ENCODE assay signal across 13 cellular contexts in genomic region chr1:183882328-183883167, GRCh38.
A peak's percentile ranks its signal among the peaks of the same experiment; 100 is the strongest.
DNase-seq lines count a peak whose midpoint lies in the region; ATAC-seq and TF ChIP-seq lines count a peak whose summit lies in the region.
"Had no signal": no experiment of that assay in that cellular context is flagged by ENCODE, and none has a peak within 500 bp of the region (broad histone marks: within the 10 kb centered on the region; RNA-seq: fewer than 3 reads in every experiment).

No MANE protein-coding gene starts in this region.

- TF ChIP-seq POLR2A in body of pancreas (IDR thresholded peaks at IDR 0.05) (no peak), stomach (IDR thresholded peaks at IDR 0.05) (no peak)

- no peaks in the 10 kb centered on the region for H3K4me1 Mint-ChIP-seq in activated T-helper 17 cell treated with anti-CD3 and anti-CD28 coated beads, Interleukin-2, amount 50 U/mL, for 72 hours
- H3K4me1 Mint-ChIP-seq in naive thymus-derived CD8-positive, alpha-beta T cell: peaks cover 5 to 12% (median 9%) of the 10 kb centered on the region in 4 donors

- ATAC-seq in body of pancreas: no peak
- ATAC-seq in left lung: peak; percentile 38
- no peak for ATAC-seq in activated T-helper 17 cell treated with anti-CD3 and anti-CD28 coated beads, Interleukin-2, amount 50 U/mL, for 72 hours (replicated peaks)
- no peak for ATAC-seq in naive thymus-derived CD8-positive, alpha-beta T cell

- H3K36me3 Mint-ChIP-seq in activated T-helper 17 cell treated with anti-CD3 and anti-CD28 coated beads, Interleukin-2, amount 50 U/mL, for 72 hours (ENCODE audit: low read depth): no peaks in the 10 kb centered on the region
- peaks cover 2 to 11% (median 10%) of the 10 kb centered on the region in 3 donors for H3K36me3 Mint-ChIP-seq in naive thymus-derived CD8-positive, alpha-beta T cell

- H3K4me3 Mint-ChIP-seq in activated T-helper 17 cell treated with anti-CD3 and anti-CD28 coated beads, Interleukin-2, amount 50 U/mL, for 72 hours: no peak overlapping the region
- H3K4me3 Mint-ChIP-seq in naive thymus-derived CD8-positive, alpha-beta T cell: no peak overlapping the region

- H3K4me1 ChIP-seq in HUES64 (ENCODE audit: insufficient read depth, low read length) (peaks cover 20% of the 10 kb centered on the region), body of pancreas (peaks cover 29% of the 10 kb centered on the region), left lung (peaks cover 20 to 92% of the 10 kb centered on the region in 2 donors), stomach (peaks cover 5 to 51% (median 19%) of the 10 kb centered on the region in 4 donors)

- H3K36me3 ChIP-seq in HUES64 (ENCODE audit: insufficient read depth, low read length): peaks cover 28% of the 10 kb centered on the region; the same call in 1 of the 2 replicates
- no peaks in the 10 kb centered on the region for H3K36me3 ChIP-seq in body of pancreas (replicated peaks in 1 of 2; ENCODE audit: insufficient read depth in 1 of 2, low read depth in 2 of 2)
- peaks cover 0 to 31% of the 10 kb centered on the region in 2 donors for H3K36me3 ChIP-seq in left lung
- peaks cover 0 to 9% (median 7%) of the 10 kb centered on the region in 4 donors for H3K36me3 ChIP-seq in stomach

- peak overlapping the region; percentile 11; the same call in 1 of the 2 replicates for H3K27ac ChIP-seq in HUES64 (ENCODE audit: low read depth, low read length)
- H3K27ac ChIP-seq in body of pancreas: peak overlapping the region; percentile 1 to 74 (median 54)
- peak overlapping the region; percentile 74 to 79 for H3K27ac ChIP-seq in left lung
- peak overlapping the region in 3 of 5 donors; percentile 36 to 41 (median 40) for H3K27ac ChIP-seq in stomach

- no peak overlapping the region; the same call in 1 of the 2 replicates for H3K9ac ChIP-seq in HUES64 (ENCODE audit: low read depth, low read length)

- H3K9me3 ChIP-seq in HUES64 (ENCODE audit: insufficient read depth, low read depth, low read length) (no peaks in the 10 kb centered on the region), body of pancreas (no peaks in the 10 kb centered on the region), left lung (no peaks in the 10 kb centered on the region), stomach (no peaks in the 10 kb centered on the region)
- H3K9me3 ChIP-seq: esophagus squamous epithelium, Peyer's patch had no signal

- no peak for TF ChIP-seq EP300 in stomach (IDR thresholded peaks at IDR 0.05)

- H3K27ac Mint-ChIP-seq in activated T-helper 17 cell treated with anti-CD3 and anti-CD28 coated beads, Interleukin-2, amount 50 U/mL, for 72 hours: no peak overlapping the region
- H3K27ac Mint-ChIP-seq in naive thymus-derived CD8-positive, alpha-beta T cell: no peak overlapping the region

- no peak overlapping the region for H3K4me3 ChIP-seq in HUES64 (ENCODE audit: low read length)
- no peak overlapping the region for H3K4me3 ChIP-seq in body of pancreas
- no peak overlapping the region for H3K4me3 ChIP-seq in left lung
- H3K4me3 ChIP-seq in stomach: no peak overlapping the region
- H3K4me3 ChIP-seq: esophagus squamous epithelium, Peyer's patch had no signal

- H3K27me3 Mint-ChIP-seq in activated T-helper 17 cell treated with anti-CD3 and anti-CD28 coated beads, Interleukin-2, amount 50 U/mL, for 72 hours: no peaks in the 10 kb centered on the region
- peaks cover 0 to 3% (median 0%) of the 10 kb centered on the region in 5 donors for H3K27me3 Mint-ChIP-seq in naive thymus-derived CD8-positive, alpha-beta T cell
- H3K27me3 Mint-ChIP-seq: CD4-positive, CD25-positive, alpha-beta regulatory T cell had no signal

- POLR2A ChIA-PET in naive thymus-derived CD8-positive, alpha-beta T cell (lab: Charles Lee): no interaction called here

- 84% methylated on average over 8 of the region's 8 CpGs for WGBS in HUES64
- 63 to 66% methylated on average over 8 of the region's 8 CpGs for WGBS in body of pancreas, 2 donors
- WGBS in stomach, 5 donors: 62 to 67% (median 65%) methylated on average over 8 of the region's 8 CpGs

- TF ChIP-seq CTCF in body of pancreas (IDR thresholded peaks at IDR 0.05) (no peak), left lung (IDR thresholded peaks at IDR 0.05) (no peak), stomach (IDR thresholded peaks at IDR 0.05) (no peak)

- DNase-seq in body of pancreas (no peak), left lung (no peak), stomach (no peak), H4 (ENCODE audit: low spot score) (no peak), NCI-H1417 treated with DMSO at 0.1 percent for 48 hours (lab: John Stamatoyannopoulos, UW) (no peak)
- DNase-seq in naive thymus-derived CD8-positive, alpha-beta T cell: no peak
- DNase-seq: activated CD4-positive, alpha-beta T cell treated with anti-CD3 and anti-CD28 coated beads, Interleukin-2, amount 50 U/mL, for 4 hours; activated effector memory CD4-positive, alpha-beta T cell treated with anti-CD3 and anti-CD28 coated beads, Interleukin-2, amount 50 U/mL, for 16 hours; CD4-positive, CD25-positive, alpha-beta regulatory T cell; esophagus squamous epithelium; Peyer's patch had no signal

- H3K27me3 ChIP-seq in HUES64 (ENCODE audit: insufficient read depth, low read length) (no peaks in the 10 kb centered on the region), body of pancreas (no peaks in the 10 kb centered on the region), left lung (no peaks in the 10 kb centered on the region), stomach (no peaks in the 10 kb centered on the region)
- H3K27me3 ChIP-seq: esophagus squamous epithelium, Peyer's patch had no signal

- no peaks in the 10 kb centered on the region for H3K9me3 Mint-ChIP-seq in activated T-helper 17 cell treated with anti-CD3 and anti-CD28 coated beads, Interleukin-2, amount 50 U/mL, for 72 hours
- no peaks in the 10 kb centered on the region for H3K9me3 Mint-ChIP-seq in naive thymus-derived CD8-positive, alpha-beta T cell

- intact Hi-C loops in body of pancreas (cut with DNase I): no loop called here
- intact Hi-C loops in left lung (cut with DNase I): no loop called here
- intact Hi-C loops in stomach (cut with DNase I; ENCODE audit: low total_unique reads): no loop called here

Comparison
In these comparisons a context has a peak if more than half of its experiments do, and no peak if none do; other contexts are left out.
1. H3K27ac ChIP-seq: peak in every context shown above with its lines; median percentile 76 in left lung; 54 in body of pancreas; 40 in stomach; 11 in HUES64.